ENCODE assay signal across 8 cellular contexts in the genomic region with DNA sequence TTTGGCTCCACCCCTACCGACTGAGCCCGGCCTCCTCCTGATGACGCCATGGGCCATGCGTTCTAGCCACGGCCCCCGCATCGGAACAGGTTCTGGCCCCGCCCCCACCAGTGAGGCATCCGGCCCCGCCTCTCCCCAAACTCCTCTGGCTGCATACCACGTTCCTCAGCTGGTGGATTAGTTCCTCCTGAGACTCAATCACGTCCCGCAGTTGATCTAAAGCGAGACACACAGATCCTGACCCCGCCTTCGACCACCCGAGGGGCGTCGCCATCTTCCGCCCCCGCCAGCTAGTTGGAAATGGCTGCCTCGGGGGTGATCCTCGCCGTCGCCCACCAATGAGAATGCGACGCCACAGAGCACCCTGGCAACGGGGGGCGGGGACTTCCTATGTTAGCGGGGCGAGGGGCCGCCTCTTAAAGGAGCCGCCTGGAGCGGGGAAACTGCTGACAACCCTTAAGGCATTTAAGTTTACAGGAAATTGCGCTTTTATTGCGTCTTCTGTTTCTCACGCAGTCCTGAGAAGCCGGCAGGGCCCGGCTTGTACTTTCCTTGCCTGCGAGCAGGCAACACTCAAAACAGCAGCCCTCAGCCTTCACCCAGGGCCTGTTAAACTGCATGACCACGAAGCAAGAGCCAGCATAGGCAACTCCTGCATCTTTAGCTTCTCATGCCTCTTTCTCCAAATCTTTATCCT. TPM values are rescaled to one million over a fixed set of nuclear protein-coding genes. Genes with fewer than 3 reads are reported as not detected.
DNase-seq lines count a peak whose midpoint lies in the region; ATAC-seq and TF ChIP-seq lines count a peak whose summit lies in the region.

A gene with protein sequence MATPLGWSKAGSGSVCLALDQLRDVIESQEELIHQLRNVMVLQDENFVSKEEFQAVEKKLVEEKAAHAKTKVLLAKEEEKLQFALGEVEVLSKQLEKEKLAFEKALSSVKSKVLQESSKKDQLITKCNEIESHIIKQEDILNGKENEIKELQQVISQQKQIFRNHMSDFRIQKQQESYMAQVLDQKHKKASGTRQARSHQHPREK (minus strand): TSS at position 303 of the 697 bp plus-strand sequence. CDS start 29 bp downstream, at position 274.

- H3K9me3 ChIP-seq in BE2C, result no peaks in the 10 kb centered on the region

- ATAC-seq in HG03457 (IDR thresholded peaks at IDR 0.05; ENCODE audit: unreplicated experiment), result peak; percentile 60

- peak within 1 kb of the TSS; percentile 78 for H3K4me3 ChIP-seq in BE2C (ENCODE audit: low read depth, low read length)

- no peaks in the 10 kb centered on the region for H3K36me3 ChIP-seq in BE2C

- TF ChIP-seq CTCF in BE2C (IDR thresholded peaks at IDR 0.05; ENCODE audit: low read depth, low read length), result no peak

- H3K27ac ChIP-seq in cingulate gyrus (ENCODE audit: low read depth, low read length), result peak within 1 kb of the TSS; percentile 98

- H3K27me3 ChIP-seq in BE2C, result no peaks in the 10 kb centered on the region

- H3K4me1 ChIP-seq in BE2C, result peaks cover 4% of the 10 kb centered on the region

- peak; percentile 98 for DNase-seq in BE2C
- peak; percentile 94 for DNase-seq in GM19240 (ENCODE audit: insufficient read length, low spot score)
- DNase-seq in NCI-H524 (lab: John Stamatoyannopoulos, UW), result peak; percentile 95
- DNase-seq in activated CD4-positive, alpha-beta T cell treated with anti-CD3 and anti-CD28 coated beads for 4 hours, result peak; percentile 98 to 99
- DNase-seq in kidney tubule cell (ENCODE audit: low spot score), result peak; percentile 96
- DNase-seq in stimulated activated CD4-positive, alpha-beta T cell treated with anti-CD3 and anti-CD28 coated beads, Interleukin-1b, Interleukin-23, amount 100 ng/mL, for 1 hour (ENCODE audit: low read depth in 2 of 2), result peak; percentile 90 to 94

RNA-seq across cellular contexts. Expression of the gene that starts here (rescaled TPM):
- 4.8 TPM for polyA plus RNA-seq in BE2C (2012; ENCODE audit: insufficient read depth, insufficient read length, low read depth)

Comparison
In these comparisons a context has a peak if more than half of its experiments do, and no peak if none do; other contexts are left out.
1. Peak in every context shown above with its lines: DNase-seq, ATAC-seq, H3K4me3 ChIP-seq and H3K27ac ChIP-seq.